ENCODE assay signal across 1 cellular context in the genomic region with DNA sequence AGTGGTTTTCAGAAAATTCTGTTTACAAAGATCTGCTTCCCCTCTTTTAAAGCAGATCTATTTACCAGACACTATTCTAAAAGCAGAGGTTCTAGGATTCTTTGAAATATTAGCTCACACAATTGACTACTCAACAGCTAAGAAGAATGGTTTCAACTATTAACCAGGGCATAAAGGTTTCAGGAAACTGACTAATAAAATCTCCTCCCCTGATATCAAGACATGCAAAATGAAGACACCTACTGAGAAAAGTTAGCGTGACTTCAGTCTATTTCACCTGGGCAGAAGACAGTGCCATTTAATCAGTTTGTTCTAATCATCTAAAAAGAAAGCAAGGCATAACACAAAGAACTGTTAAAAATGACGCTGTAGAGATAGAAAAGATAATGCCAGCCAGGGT.
A peak's percentile ranks its signal among the peaks of the same experiment; 100 is the strongest.
TF ChIP-seq lines count a peak whose summit lies in the region.

No MANE protein-coding gene starts in this region.

TF ChIP-seq in HepG2, 621 proteins besides CTCF, POLR2A, EP300 and RAD21:
- TF ChIP-seq FOXK2 (IDR thresholded peaks at IDR 0.05): no peak
- 0 out of 2 replicates have a peak, but pooled peaks have one; percentile 24 for TF ChIP-seq RBFOX2 (IDR thresholded peaks at IDR 0.05; ENCODE audit: low read depth, low read length)
TF ChIP-seq in HepG2: peak in this region for 1.
